ENCODE assay signal across 8 cellular contexts in genomic region chr21:37268186-37268503, GRCh38. TPM values are rescaled to one million over a fixed set of nuclear protein-coding genes. Genes with fewer than 3 reads are reported as not detected.
DNase-seq lines count a peak whose midpoint lies in the region; ATAC-seq and TF ChIP-seq lines count a peak whose summit lies in the region.

No MANE protein-coding gene starts in this region.

- DNase-seq in DND-41 (no peak), SJCRH30 (no peak), HuH-7.5 (ENCODE audit: low spot score) (no peak), LoVo (ENCODE audit: low spot score) (no peak), EL (no peak)

- TF ChIP-seq CTCF in DND-41 (IDR thresholded peaks at IDR 0.05; ENCODE audit: borderline replicate concordance, extremely low read depth, low read length, poor library complexity, severe bottlenecking) (no peak), parathyroid adenoma (IDR thresholded peaks at IDR 0.05) (no peak)

- H4K20me1 ChIP-seq in DND-41 (ENCODE audit: insufficient read depth, low read length): peaks cover 10% of the 10 kb centered on the region; the same call in 1 of the 2 replicates

- H3K9ac ChIP-seq in DND-41 (ENCODE audit: low read depth, low read length): peak overlapping the region; percentile 97
- peak overlapping the region; percentile 5 for H3K9ac ChIP-seq in parathyroid adenoma

- 1 to 2% methylated on average over 7 of the region's 7 CpGs for WGBS in esophagus, 2 donors

- H3K79me2 ChIP-seq in DND-41 (ENCODE audit: insufficient read depth, low read length) (peaks cover 51% of the 10 kb centered on the region), parathyroid adenoma (peaks cover 11% of the 10 kb centered on the region)

- H3K9me3 ChIP-seq in DND-41 (ENCODE audit: insufficient read depth, low read length, severe bottlenecking) (no peaks in the 10 kb centered on the region), SJCRH30 (replicated peaks) (no peaks in the 10 kb centered on the region), esophagus (ENCODE audit: control insufficient read depth in 2 of 2, insufficient read depth in 1 of 2, low read depth in 1 of 2, low read length in 1 of 2) (no peaks in the 10 kb centered on the region), parathyroid adenoma (ENCODE audit: control insufficient read depth, low read length) (no peaks in the 10 kb centered on the region)

- no peaks in the 10 kb centered on the region for H3K27me3 ChIP-seq in DND-41 (ENCODE audit: insufficient read depth, low read length, poor library complexity)
- H3K27me3 ChIP-seq in SJCRH30: no peaks in the 10 kb centered on the region
- no peaks in the 10 kb centered on the region for H3K27me3 ChIP-seq in esophagus (ENCODE audit: control insufficient read depth in 1 of 2, insufficient read depth in 2 of 2, low read length in 2 of 2)
- no peaks in the 10 kb centered on the region for H3K27me3 ChIP-seq in parathyroid adenoma (ENCODE audit: control insufficient read depth, insufficient read depth, low read length)

- H3K4me2 ChIP-seq in DND-41 (ENCODE audit: insufficient read depth, low read length) (peak overlapping the region; percentile 70), parathyroid adenoma (ENCODE audit: low read length) (peak overlapping the region; percentile 74)

- H2AFZ ChIP-seq in DND-41 (ENCODE audit: low read depth, low read length) (peak overlapping the region; percentile 98), parathyroid adenoma (peak overlapping the region; percentile 86)

- ATAC-seq in DND-41 (ENCODE audit: insufficient read depth, low read depth) (no peak), HG03442 (IDR thresholded peaks at IDR 0.05; ENCODE audit: unreplicated experiment) (no peak)

- H3K4me1 ChIP-seq in DND-41 (ENCODE audit: insufficient read depth, low read length): peaks cover 33% of the 10 kb centered on the region
- no peaks in the 10 kb centered on the region; the same call in 1 of the 2 replicates for H3K4me1 ChIP-seq in SJCRH30
- peaks cover 0 to 5% of the 10 kb centered on the region in 2 donors for H3K4me1 ChIP-seq in esophagus (ENCODE audit: control insufficient read depth in 2 of 2, insufficient read depth in 2 of 2, low read length in 1 of 2)
- H3K4me1 ChIP-seq in parathyroid adenoma: peaks cover 2% of the 10 kb centered on the region

- H3K36me3 ChIP-seq in DND-41 (ENCODE audit: insufficient read depth, low read length) (peaks cover 5% of the 10 kb centered on the region; the same call in 1 of the 2 replicates), SJCRH30 (no peaks in the 10 kb centered on the region), esophagus (ENCODE audit: control insufficient read depth in 2 of 2, insufficient read depth in 2 of 2, low read length in 1 of 2) (no peaks in the 10 kb centered on the region), parathyroid adenoma (ENCODE audit: control insufficient read depth, insufficient read depth, low read length) (no peaks in the 10 kb centered on the region)

- H3K27ac ChIP-seq in DND-41 (ENCODE audit: low read length): peak overlapping the region; percentile 98
- H3K27ac ChIP-seq in SJCRH30: peak overlapping the region; percentile 90
- H3K27ac ChIP-seq in esophagus (ENCODE audit: low read depth in 2 of 2, low read length in 1 of 2): peak overlapping the region; percentile 99 to 100
- peak overlapping the region; percentile 96 for H3K27ac ChIP-seq in parathyroid adenoma

- peak overlapping the region; percentile 76 for H3K4me3 ChIP-seq in DND-41 (ENCODE audit: low read depth in 1 of 2, low read length in 2 of 2)
- peak overlapping the region; percentile 65 for H3K4me3 ChIP-seq in SJCRH30
- peak overlapping the region; percentile 78 to 84 for H3K4me3 ChIP-seq in esophagus (ENCODE audit: low read depth in 1 of 2, low read length in 2 of 2)
- peak overlapping the region; percentile 86 for H3K4me3 ChIP-seq in parathyroid adenoma (ENCODE audit: low read depth, low read length)

RNA-seq across cellular contexts. Expression of gene VPS26C, which starts 1.0 kb away (rescaled TPM):
- total RNA-seq in SJCRH30 (2014; rRNA removed; shearing (Covaris generic)): 35.1 and 36.2 TPM in 2 replicates
- 10 to 100 TPM; 12.4 to 18.0 TPM for polyA plus RNA-seq in esophagus
